ENCODE assay signal across 8 cellular contexts in genomic region chr12:88141774-88142609, GRCh38. TPM values are rescaled to one million over a fixed set of nuclear protein-coding genes. Genes with fewer than 3 reads are reported as not detected.
DNase-seq lines count a peak whose midpoint lies in the region; ATAC-seq lines count a peak whose summit lies in the region.

Gene CEP290, minus strand, starts transcription at chr12:88142088. Its CDS starts 781 bp downstream, at chr12:88141307.
Gene TMTC3, plus strand, starts transcription at chr12:88142307. Its CDS starts 6,009 bp downstream, at chr12:88148316.

- H3K27me3 Mint-ChIP-seq in effector memory CD8-positive, alpha-beta T cell = no peaks in the 10 kb centered on the region

- H3K4me3 Mint-ChIP-seq in effector memory CD8-positive, alpha-beta T cell = peak within 1 kb of the TSS; percentile 91 to 93

- ATAC-seq in GM21367 (IDR thresholded peaks at IDR 0.05; ENCODE audit: unreplicated experiment) = peak; percentile 95
- peak; percentile 92 for ATAC-seq in effector memory CD8-positive, alpha-beta T cell (replicated peaks)

- no peaks in the 10 kb centered on the region for H3K9me3 Mint-ChIP-seq in effector memory CD8-positive, alpha-beta T cell

- H3K27ac Mint-ChIP-seq in effector memory CD8-positive, alpha-beta T cell = peak within 1 kb of the TSS; percentile 94 to 97

- DNase-seq in COR-L47 (lab: John Stamatoyannopoulos, UW) = peak; percentile 98
- DNase-seq in HT1080 (ENCODE audit: low read depth) = peak; percentile 99
- DNase-seq in NOMO-1 (lab: John Stamatoyannopoulos, UW; ENCODE audit: unreplicated experiment in 2 of 2) = peak; percentile 92 to 99
- peak; percentile 61 to 76 (median 65) for DNase-seq in activated CD8-positive, alpha-beta memory T cell treated with anti-CD3 and anti-CD28 coated beads for 48 hours (ENCODE audit: low read depth in 2 of 3, low spot score in 2 of 3)
- DNase-seq in effector memory CD8-positive, alpha-beta T cell = peak; percentile 89 to 92 (median 91)
- peak; percentile 100 for DNase-seq in medulla oblongata (ENCODE audit: extremely low spot score)
- peak; percentile 77 to 89 (median 80) for DNase-seq in stimulated activated CD4-positive, alpha-beta T cell treated with anti-CD3 and anti-CD28 coated beads, TNF-alpha, amount 100 ng/mL, for 48 hours (ENCODE audit: low read depth in 3 of 3)

- H3K36me3 Mint-ChIP-seq in effector memory CD8-positive, alpha-beta T cell (ENCODE audit: insufficient read depth) = peaks cover 6% of the 10 kb centered on the region

- H3K4me1 Mint-ChIP-seq in effector memory CD8-positive, alpha-beta T cell (ENCODE audit: low read depth in 2 of 2) = peaks cover 24 to 45% of the 10 kb centered on the region in 2 donors

RNA-seq across cellular contexts. Expression of gene CEP290, which starts in this region (rescaled TPM):
- total RNA-seq in HT1080 (2014; rRNA removed; shearing (Covaris generic)) = 5.7 and 5.8 TPM in 2 replicates
- polyA plus RNA-seq in HT1080 (2015; cell fraction: cytosol; rRNA removed) = 6.0 and 10.3 TPM in 2 replicates
- 19.0 and 20.7 TPM in 2 replicates for polyA plus RNA-seq in HT1080 (2015; cell fraction: nucleus; rRNA removed)

RNA-seq across cellular contexts. Expression of gene TMTC3, which starts in this region (rescaled TPM):
- 16.8 and 17.9 TPM in 2 replicates for total RNA-seq in HT1080 (2014; rRNA removed; shearing (Covaris generic))
- 5.5 and 8.4 TPM in 2 replicates for polyA plus RNA-seq in HT1080 (2015; cell fraction: cytosol; rRNA removed)
- polyA plus RNA-seq in HT1080 (2015; cell fraction: nucleus; rRNA removed) = 13.6 and 15.4 TPM in 2 replicates

Comparison
In these comparisons a context has a peak if more than half of its experiments do, and no peak if none do; other contexts are left out.
1. Peak in every context shown above with its lines: DNase-seq and ATAC-seq.